14 cellular contexts compared by ENCODE assay signal in the genomic region with DNA sequence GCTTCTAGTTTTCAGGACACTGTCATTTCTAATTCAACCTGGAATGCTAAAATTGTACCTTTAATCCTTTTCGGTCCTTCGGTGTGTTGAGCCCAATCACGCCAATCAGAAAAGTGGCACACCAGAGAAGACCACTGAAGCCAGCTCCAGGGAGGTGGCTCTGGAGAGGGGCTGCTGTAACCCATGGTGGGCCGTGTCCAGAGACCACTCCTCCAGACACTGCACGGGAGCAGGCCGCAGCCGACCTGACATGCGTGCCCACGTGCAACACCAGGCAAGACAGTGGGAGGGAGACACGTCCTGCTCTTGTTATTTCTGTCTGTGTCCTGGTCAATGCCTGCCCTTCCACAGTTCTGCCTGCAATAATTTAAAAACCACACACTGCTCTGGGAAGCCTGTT.
"Had no signal": no experiment of that assay in that cellular context is flagged by ENCODE, and none has a peak within 500 bp of the region (broad histone marks: within the 10 kb centered on the region; RNA-seq: fewer than 3 reads in every experiment).

No MANE protein-coding gene starts in this region.

- H3K4me3 Mint-ChIP-seq: memory B cell, neural crest cell had no signal

- H3K4me3 ChIP-seq: ascending aorta, esophagus squamous epithelium, left lung, ovary, skin epidermis, tibial artery had no signal

- DNase-seq: activated CD4-positive, CD25-positive, alpha-beta regulatory T cell treated with anti-CD3 and anti-CD28 coated beads, Interleukin-2, amount 50 U/mL, for 72 hours; activated T-cell treated with anti-CD3 and anti-CD28 coated beads for 4 hours; esophagus squamous epithelium; foreskin melanocyte; left lung; retina; stimulated activated CD4-positive, alpha-beta T cell treated with anti-CD3 and anti-CD28 coated beads, Interleukin-4, amount 100 ng/mL, for 4 hours had no signal

- ATAC-seq: left lung had no signal

- H3K27me3 ChIP-seq: ascending aorta, esophagus squamous epithelium, left lung, ovary, tibial artery had no signal

- H3K9me3 ChIP-seq: ascending aorta, esophagus squamous epithelium, left lung, ovary, tibial artery had no signal

- H3K9me3 Mint-ChIP-seq: neural crest cell had no signal

- FAIRE-seq: islet of Langerhans had no signal

- H3K27ac Mint-ChIP-seq: memory B cell had no signal

- H3K36me3 ChIP-seq: ovary had no signal

- H3K4me1 ChIP-seq: ascending aorta, esophagus squamous epithelium, left lung had no signal

- H3K4me1 Mint-ChIP-seq: neural crest cell had no signal

- H3K27ac ChIP-seq: ascending aorta, esophagus squamous epithelium, left lung, ovary, skin epidermis, tibial artery had no signal
